17 cellular contexts compared by ENCODE assay signal in the genomic region with DNA sequence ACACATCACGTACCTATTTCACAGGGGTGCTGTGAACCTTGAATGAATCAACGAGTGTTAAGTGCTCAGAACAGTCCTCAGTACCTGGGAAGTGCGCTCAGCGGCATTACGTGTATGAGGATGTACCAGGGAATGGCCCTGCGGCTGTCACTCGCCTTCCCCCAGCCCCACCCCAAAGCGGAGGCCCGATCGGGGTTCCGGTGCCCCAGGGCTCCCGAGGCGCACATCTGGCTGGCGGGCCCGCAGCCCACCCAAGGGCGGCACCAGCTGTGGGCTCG. TPM values are rescaled to one million over a fixed set of nuclear protein-coding genes. Genes with fewer than 3 reads are reported as not detected.
A peak's percentile ranks its signal among the peaks of the same experiment; 100 is the strongest.
DNase-seq lines count a peak whose midpoint lies in the region; ATAC-seq and TF ChIP-seq lines count a peak whose summit lies in the region.
"Had no signal": no experiment of that assay in that cellular context is flagged by ENCODE, and none has a peak within 500 bp of the region (broad histone marks: within the 10 kb centered on the region; RNA-seq: fewer than 3 reads in every experiment).

No MANE protein-coding gene starts in this region.

- H3K4me1 Mint-ChIP-seq in brain: peaks cover 94% of the 10 kb centered on the region
- H3K4me1 Mint-ChIP-seq: activated naive CD8-positive, alpha-beta T cell treated with anti-CD3 and anti-CD28 coated beads, Interleukin-2, amount 10 ng/mL, durations not matched to agents 7 days and 5 days; naive thymus-derived CD4-positive, alpha-beta T cell had no signal

- DNase-seq in retina: peak; percentile 56
- no peak for DNase-seq in activated CD8-positive, alpha-beta memory T cell treated with anti-CD3 and anti-CD28 coated beads, Interleukin-2, amount 50 U/mL, for 4 hours
- DNase-seq in erythroblast (lab: John Stamatoyannopoulos, UW): no peak
- DNase-seq: activated CD4-positive, alpha-beta T cell treated with anti-CD3 and anti-CD28 coated beads for 1 hour; activated naive CD8-positive, alpha-beta T cell treated with anti-CD3 and anti-CD28 coated beads, Interleukin-2, amount 10 ng/mL, durations not matched to agents 7 days and 5 days; activated T-cell treated with anti-CD3 and anti-CD28 coated beads for 4 hours; Caco-2; naive thymus-derived CD4-positive, alpha-beta T cell; NCI-H1930; stimulated activated naive CD8-positive, alpha-beta T cell treated with anti-CD3 and anti-CD28 coated beads, Interleukin-15, Interleukin-2, amounts not matched to agents 100 U/mL and 50 U/mL, for 24 hours; T-helper 2 cell had no signal

- no peaks in the 10 kb centered on the region for H3K36me3 Mint-ChIP-seq in brain
- H3K36me3 Mint-ChIP-seq: activated naive CD8-positive, alpha-beta T cell treated with anti-CD3 and anti-CD28 coated beads, Interleukin-2, amount 10 ng/mL, durations not matched to agents 7 days and 5 days; naive thymus-derived CD4-positive, alpha-beta T cell had no signal

- H3K4me3 ChIP-seq in BLaER1 (peak overlapping the region; percentile 64), iPS-18c (ENCODE audit: insufficient read depth, low read depth, low read length) (peak overlapping the region; percentile 52)

- no peak for TF ChIP-seq POLR2A in erythroblast (IDR thresholded peaks at IDR 0.05; ENCODE audit: low read length)

- no peaks in the 10 kb centered on the region for H3K36me3 ChIP-seq in BLaER1

- H3K9me3 ChIP-seq in BLaER1: no peaks in the 10 kb centered on the region
- H3K9me3 ChIP-seq in iPS-18c (ENCODE audit: control insufficient read depth, insufficient read depth, low read length): no peaks in the 10 kb centered on the region
- H3K9me3 ChIP-seq: Caco-2 had no signal

- no peaks in the 10 kb centered on the region for H3K27me3 ChIP-seq in BLaER1

- H3K27ac ChIP-seq in BLaER1: peak overlapping the region; percentile 99
- H3K27ac ChIP-seq: HL-60 had no signal

- TF ChIP-seq CTCF in brain (conservative IDR thresholded peaks at IDR 0.05): no peak

- peaks cover 89% of the 10 kb centered on the region for H3K4me1 ChIP-seq in BLaER1
- H3K4me1 ChIP-seq: Caco-2 had no signal

- H3K27me3 Mint-ChIP-seq in brain: peaks cover 9% of the 10 kb centered on the region

- H3K9ac ChIP-seq in BLaER1: peak overlapping the region; percentile 93

- no peak for ATAC-seq in HG03521 (IDR thresholded peaks at IDR 0.05; ENCODE audit: unreplicated experiment)
- ATAC-seq in GM18858 (IDR thresholded peaks at IDR 0.05; ENCODE audit: unreplicated experiment): no peak
- ATAC-seq: naive thymus-derived CD4-positive, alpha-beta T cell; stimulated activated naive CD8-positive, alpha-beta T cell treated with anti-CD3 and anti-CD28 coated beads, Interleukin-15, Interleukin-2, amounts not matched to agents 100 U/mL and 50 U/mL, for 24 hours had no signal

- H3K27ac Mint-ChIP-seq in brain: peak overlapping the region in 3 of 5 experiments; percentile 71 to 82 (median 80)
- H3K27ac Mint-ChIP-seq: activated naive CD8-positive, alpha-beta T cell treated with anti-CD3 and anti-CD28 coated beads, Interleukin-2, amount 10 ng/mL, durations not matched to agents 7 days and 5 days; naive thymus-derived CD4-positive, alpha-beta T cell had no signal

- peak overlapping the region; percentile 99 for H3K4me2 ChIP-seq in BLaER1

- no peaks in the 10 kb centered on the region for H3K9me3 Mint-ChIP-seq in brain
- H3K9me3 Mint-ChIP-seq: activated naive CD8-positive, alpha-beta T cell treated with anti-CD3 and anti-CD28 coated beads, Interleukin-2, amount 10 ng/mL, durations not matched to agents 7 days and 5 days; naive thymus-derived CD4-positive, alpha-beta T cell had no signal

- H3K4me3 Mint-ChIP-seq in brain: no peak overlapping the region
- H3K4me3 Mint-ChIP-seq: activated naive CD8-positive, alpha-beta T cell treated with anti-CD3 and anti-CD28 coated beads, Interleukin-2, amount 10 ng/mL, durations not matched to agents 7 days and 5 days; naive thymus-derived CD4-positive, alpha-beta T cell had no signal

- no peaks in the 10 kb centered on the region for H4K20me1 ChIP-seq in BLaER1

RNA-seq across cellular contexts. Expression of a gene that starts 17.6 kb away (rescaled TPM):
- 32.7 TPM for polyA plus RNA-seq in brain (ENCODE audit: insufficient read depth, low read depth, low replicate concordance)
- polyA plus RNA-seq: naive thymus-derived CD4-positive, alpha-beta T cell had no signal
